ENCODE assay signal across 27 cellular contexts in genomic region chr10:32068569-32068968, GRCh38.
"Had no signal": no experiment of that assay in that cellular context is flagged by ENCODE, and none has a peak within 500 bp of the region (broad histone marks: within the 10 kb centered on the region; RNA-seq: fewer than 3 reads in every experiment).

No MANE protein-coding gene starts in this region.

- H3K4me3 ChIP-seq: ascending aorta, cardiac muscle cell, coronary artery, left lung, pancreas, prostate gland, suprapubic skin, tibial artery had no signal

- H3K9me3 ChIP-seq: ascending aorta, left lung, pancreas, prostate gland, suprapubic skin, tibial artery had no signal

- H3K4me1 Mint-ChIP-seq: activated CD4-positive, alpha-beta memory T cell treated with anti-CD3 and anti-CD28 coated beads, Interleukin-2, amount 10 ng/mL, durations not matched to agents 7 days and 5 days; activated CD4-positive, alpha-beta T cell treated with anti-CD3 and anti-CD28 coated beads, Interleukin-2, amount 10 ng/mL, durations not matched to agents 7 days and 5 days; activated naive CD4-positive, alpha-beta T cell treated with anti-CD3 and anti-CD28 coated beads, Interleukin-2, amount 10 ng/mL, durations not matched to agents 7 days and 5 days; activated naive CD8-positive, alpha-beta T cell treated with anti-CD3 and anti-CD28 coated beads, Interleukin-2, amount 10 ng/mL, durations not matched to agents 7 days and 5 days; nephron had no signal

- H3K4me3 Mint-ChIP-seq: activated CD4-positive, alpha-beta memory T cell treated with anti-CD3 and anti-CD28 coated beads, Interleukin-2, amount 10 ng/mL, durations not matched to agents 7 days and 5 days; activated CD4-positive, alpha-beta T cell treated with anti-CD3 and anti-CD28 coated beads, Interleukin-2, amount 10 ng/mL, durations not matched to agents 7 days and 5 days; activated naive CD4-positive, alpha-beta T cell treated with anti-CD3 and anti-CD28 coated beads, Interleukin-2, amount 10 ng/mL, durations not matched to agents 7 days and 5 days; activated naive CD8-positive, alpha-beta T cell treated with anti-CD3 and anti-CD28 coated beads, Interleukin-2, amount 10 ng/mL, durations not matched to agents 7 days and 5 days; activated T-cell treated with anti-CD3 and anti-CD28 coated beads, Interleukin-2, amount 50 U/mL, for 24 hours; brain; effector memory CD8-positive, alpha-beta T cell; nephron; WTC11 had no signal

- H3K27ac ChIP-seq: ascending aorta, cardiac muscle cell, coronary artery, left lung, pancreas, prostate gland, suprapubic skin, tibial artery had no signal

- H3K36me3 ChIP-seq: ascending aorta, cardiac muscle cell, left lung, pancreas, prostate gland, suprapubic skin, tibial artery had no signal

- H3K27ac Mint-ChIP-seq: activated CD4-positive, alpha-beta memory T cell treated with anti-CD3 and anti-CD28 coated beads, Interleukin-2, amount 10 ng/mL, durations not matched to agents 7 days and 5 days; activated CD4-positive, alpha-beta T cell treated with anti-CD3 and anti-CD28 coated beads, Interleukin-2, amount 10 ng/mL, durations not matched to agents 7 days and 5 days; activated naive CD4-positive, alpha-beta T cell treated with anti-CD3 and anti-CD28 coated beads, Interleukin-2, amount 10 ng/mL, durations not matched to agents 7 days and 5 days; activated naive CD8-positive, alpha-beta T cell treated with anti-CD3 and anti-CD28 coated beads, Interleukin-2, amount 10 ng/mL, durations not matched to agents 7 days and 5 days; activated T-cell treated with anti-CD3 and anti-CD28 coated beads, Interleukin-2, amount 50 U/mL, for 24 hours; brain; effector memory CD8-positive, alpha-beta T cell; nephron; WTC11 had no signal

- H3K4me1 ChIP-seq: ascending aorta, pancreas, prostate gland, suprapubic skin had no signal

- H3K27me3 Mint-ChIP-seq: activated CD4-positive, alpha-beta memory T cell treated with anti-CD3 and anti-CD28 coated beads, Interleukin-2, amount 10 ng/mL, durations not matched to agents 7 days and 5 days; activated CD4-positive, alpha-beta T cell treated with anti-CD3 and anti-CD28 coated beads, Interleukin-2, amount 10 ng/mL, durations not matched to agents 7 days and 5 days; activated T-cell treated with anti-CD3 and anti-CD28 coated beads, Interleukin-2, amount 50 U/mL, for 24 hours had no signal

- H3K9me3 Mint-ChIP-seq: activated CD4-positive, alpha-beta memory T cell treated with anti-CD3 and anti-CD28 coated beads, Interleukin-2, amount 10 ng/mL, durations not matched to agents 7 days and 5 days; activated naive CD4-positive, alpha-beta T cell treated with anti-CD3 and anti-CD28 coated beads, Interleukin-2, amount 10 ng/mL, durations not matched to agents 7 days and 5 days; activated naive CD8-positive, alpha-beta T cell treated with anti-CD3 and anti-CD28 coated beads, Interleukin-2, amount 10 ng/mL, durations not matched to agents 7 days and 5 days; activated T-cell treated with anti-CD3 and anti-CD28 coated beads, Interleukin-2, amount 50 U/mL, for 24 hours; effector memory CD8-positive, alpha-beta T cell; nephron had no signal

- H3K27me3 ChIP-seq: ascending aorta, cardiac muscle cell, left lung, pancreas, suprapubic skin, tibial artery had no signal

- ATAC-seq: effector memory CD8-positive, alpha-beta T cell; left lung; pancreas; WTC11 had no signal

- DNase-seq: activated CD4-positive, alpha-beta memory T cell treated with anti-CD3 and anti-CD28 coated beads, Interleukin-2, amount 10 ng/mL, durations not matched to agents 7 days and 5 days; activated CD4-positive, alpha-beta T cell treated with anti-CD3 and anti-CD28 coated beads for 1 hour; activated CD4-positive, alpha-beta T cell treated with anti-CD3 and anti-CD28 coated beads, Interleukin-2, amount 10 ng/mL, durations not matched to agents 7 days and 5 days; activated CD8-positive, alpha-beta memory T cell treated with anti-CD3 and anti-CD28 coated beads, Interleukin-2, amount 50 U/mL, for 48 hours; activated gamma-delta T cell; activated naive CD4-positive, alpha-beta T cell treated with anti-CD3 and anti-CD28 coated beads, Interleukin-2, amount 10 ng/mL, durations not matched to agents 7 days and 5 days; activated naive CD8-positive, alpha-beta T cell treated with anti-CD3 and anti-CD28 coated beads, Interleukin-2, amount 10 ng/mL, durations not matched to agents 7 days and 5 days; activated T-cell treated with anti-CD3 and anti-CD28 coated beads, Interleukin-2, amount 50 U/mL, for 24 hours; effector memory CD8-positive, alpha-beta T cell; erythroblast; kidney glomerular epithelial cell; left lung; pancreas; retina; stimulated activated CD4-positive, alpha-beta T cell treated with anti-CD3 and anti-CD28 coated beads, Interleukin-15, amount 100 ng/mL, for 24 hours; stimulated activated CD4-positive, alpha-beta T cell treated with anti-CD3 and anti-CD28 coated beads, Interleukin-2, amount 100 ng/mL, for 24 hours; stimulated activated naive CD4-positive, alpha-beta T cell; T-helper 2 cell had no signal

- H3K36me3 Mint-ChIP-seq: activated naive CD4-positive, alpha-beta T cell treated with anti-CD3 and anti-CD28 coated beads, Interleukin-2, amount 10 ng/mL, durations not matched to agents 7 days and 5 days; activated naive CD8-positive, alpha-beta T cell treated with anti-CD3 and anti-CD28 coated beads, Interleukin-2, amount 10 ng/mL, durations not matched to agents 7 days and 5 days; brain; WTC11 had no signal
